9 cellular contexts compared by ENCODE assay signal in genomic region chr3:46860381-46861292, GRCh38. TPM values are rescaled to one million over a fixed set of nuclear protein-coding genes. Genes with fewer than 3 reads are reported as not detected.
DNase-seq lines count a peak whose midpoint lies in the region; ATAC-seq, FAIRE-seq and TF ChIP-seq lines count a peak whose summit lies in the region.
"Had no signal": no experiment of that assay in that cellular context is flagged by ENCODE, and none has a peak within 500 bp of the region (broad histone marks: within the 10 kb centered on the region; RNA-seq: fewer than 3 reads in every experiment).

No MANE protein-coding gene starts in this region.

- intact Hi-C loops in aorta (cut with DNase I): loop anchor here in 1 of 2 donors (5.0 to 10.0 kb wide), 2 partner anchors 153 to 464 kb away; no protein-coding TSS in a partner anchor

- H3K4me1 ChIP-seq in hepatocyte (ENCODE audit: insufficient read depth): peaks cover 20% of the 10 kb centered on the region
- no peaks in the 10 kb centered on the region for H3K4me1 ChIP-seq in aorta (ENCODE audit: control insufficient read depth in 1 of 2, insufficient read depth in 2 of 2, low read length in 2 of 2)

- H2AFZ ChIP-seq in hepatocyte: no peak overlapping the region

- H3K9me3 ChIP-seq in hepatocyte (ENCODE audit: low read depth) (no peaks in the 10 kb centered on the region), aorta (ENCODE audit: control insufficient read depth, low read length) (no peaks in the 10 kb centered on the region)

- WGBS in hepatocyte (ENCODE audit: low lambda C conversion rate, missing lambda C conversion rate): 89% methylated on average over 22 of the region's 22 CpGs
- 92 to 93% methylated on average over 21 to 22 of the region's 22 CpGs for WGBS in aorta, 2 donors

- H3K27me3 ChIP-seq in hepatocyte (no peaks in the 10 kb centered on the region), aorta (ENCODE audit: control insufficient read depth in 1 of 2, insufficient read depth in 2 of 2, low read length in 1 of 2) (no peaks in the 10 kb centered on the region)

- no peak overlapping the region for H3K4me2 ChIP-seq in hepatocyte

- H3K9me2 ChIP-seq in hepatocyte (replicated peaks; ENCODE audit: insufficient read depth): no peaks in the 10 kb centered on the region

- no peaks in the 10 kb centered on the region for H4K20me1 ChIP-seq in hepatocyte (ENCODE audit: insufficient read depth, poor library complexity, severe bottlenecking)

- FAIRE-seq in GM19239 (lab: Jason Lieb, UNC): no peak

- H3K36me3 ChIP-seq in hepatocyte (replicated peaks; ENCODE audit: insufficient read depth, low read depth) (no peaks in the 10 kb centered on the region), aorta (ENCODE audit: control insufficient read depth in 1 of 2, insufficient read depth in 2 of 2, low read length in 1 of 2) (no peaks in the 10 kb centered on the region)

- H3K27ac ChIP-seq in VCaP (no peak overlapping the region), hepatocyte (no peak overlapping the region), aorta (ENCODE audit: low read depth in 1 of 2, low read length in 2 of 2) (no peak overlapping the region)

- DNase-seq in stimulated activated CD4-positive, alpha-beta T cell treated with anti-CD3 and anti-CD28 coated beads, Interleukin-15, amount 100 ng/mL, for 24 hours: peak; percentile 53
- no peak for DNase-seq in stimulated activated CD4-positive, alpha-beta T cell treated with anti-CD3 and anti-CD28 coated beads, Interleukin-2, amount 100 ng/mL, for 48 hours
- DNase-seq in hepatocyte (ENCODE audit: low spot score): peak; percentile 48
- DNase-seq in aorta: peak; percentile 49 to 70
- DNase-seq in GM19239 (ENCODE audit: insufficient read length, low spot score): no peak
- no peak for DNase-seq in DMS153 (lab: John Stamatoyannopoulos, UW)
- DNase-seq: activated CD4-positive, CD25-positive, alpha-beta regulatory T cell had no signal

- TF ChIP-seq CTCF in VCaP (conservative IDR thresholded peaks at IDR 0.05) (peak; percentile 65), hepatocyte (IDR thresholded peaks at IDR 0.05; ENCODE audit: poor library complexity) (peak; percentile 37)

- H3K4me3 ChIP-seq in hepatocyte (no peak overlapping the region), aorta (ENCODE audit: low read length in 2 of 2) (no peak overlapping the region)

- no peak for ATAC-seq in aorta (ENCODE audit: low FRiP score)
- no peak for ATAC-seq in GM18870 (IDR thresholded peaks at IDR 0.05; ENCODE audit: unreplicated experiment)

- H3K79me2 ChIP-seq in hepatocyte: no peaks in the 10 kb centered on the region

RNA-seq across cellular contexts. Expression of gene MYL3, which starts 2.6 kb away (rescaled TPM):
- total RNA-seq in hepatocyte (5.8 and 9.5 TPM in 2 replicates), aorta (1 to 10 TPM; 1.8 to 3.0 TPM)
- polyA plus RNA-seq in hepatocyte (7.4 and 9.7 TPM in 2 replicates), aorta (10 to 100 TPM in 1 of 2 donors, 1 to 10 TPM in 1; 2.6 to 14.3 TPM)

RNA-seq across cellular contexts. Expression of gene PTH1R, which starts 16.9 kb away (rescaled TPM):
- total RNA-seq in hepatocyte (13.9 and 14.5 TPM in 2 replicates), aorta (1 to 10 TPM; 6.6 to 6.7 TPM)
- polyA plus RNA-seq in hepatocyte (29.4 and 31.0 TPM in 2 replicates), aorta (10 to 100 TPM in 1 of 2 donors, 1 to 10 TPM in 1; 8.4 to 38.6 TPM)

Comparison
In these comparisons a context has a peak if more than half of its experiments do, and no peak if none do; other contexts are left out.
1. DNase-seq: peak in stimulated activated CD4-positive, alpha-beta T cell treated with anti-CD3 and anti-CD28 coated beads, Interleukin-15, amount 100 ng/mL, for 24 hours (single experiment), hepatocyte (single experiment) and aorta (2 of 2); none in stimulated activated CD4-positive, alpha-beta T cell treated with anti-CD3 and anti-CD28 coated beads, Interleukin-2, amount 100 ng/mL, for 48 hours (0 of 2), GM19239 (single experiment) and DMS153 (single experiment).